ENCODE assay signal across 8 cellular contexts in genomic region chr17:79789943-79790804, GRCh38. TPM values are rescaled to one million over a fixed set of nuclear protein-coding genes. Genes with fewer than 3 reads are reported as not detected.
DNase-seq lines count a peak whose midpoint lies in the region; ATAC-seq lines count a peak whose summit lies in the region.

No MANE protein-coding gene starts in this region.

- no peak overlapping the region for H2BK15ac ChIP-seq in mesenchymal stem cell (ENCODE audit: low read depth, poor library complexity, severe bottlenecking)

- peaks cover 61 to 78% of the 10 kb centered on the region in 2 experiments for H3K27me3 ChIP-seq in mesenchymal stem cell (ENCODE audit: control insufficient read depth in 1 of 2, insufficient read depth in 1 of 2, low read length in 2 of 2)
- peaks cover 23% of the 10 kb centered on the region for H3K27me3 ChIP-seq in CD4-positive, alpha-beta memory T cell (ENCODE audit: insufficient read depth, low read length)

- H3K9ac ChIP-seq in mesenchymal stem cell (ENCODE audit: low read length) = no peak overlapping the region

- no peak overlapping the region for H3K27ac Mint-ChIP-seq in CD4-positive, alpha-beta memory T cell

- peaks cover 8% of the 10 kb centered on the region for H3K79me1 ChIP-seq in mesenchymal stem cell (replicated peaks; ENCODE audit: low read length, poor library complexity, severe bottlenecking)

- H3K36me3 Mint-ChIP-seq in CD4-positive, alpha-beta memory T cell = no peaks in the 10 kb centered on the region

- peak overlapping the region in 1 of 2 experiments; percentile 5 for H3K4me3 ChIP-seq in mesenchymal stem cell (ENCODE audit: insufficient read depth in 1 of 2, low read depth in 1 of 2, low read length in 2 of 2)
- H3K4me3 ChIP-seq in CD4-positive, alpha-beta memory T cell (ENCODE audit: low read length in 2 of 2) = no peak overlapping the region

- H3K9me3 Mint-ChIP-seq in CD4-positive, alpha-beta memory T cell = peaks cover 0 to 1% (median 0%) of the 10 kb centered on the region in 8 donors

- no peak overlapping the region for H3K27ac ChIP-seq in mesenchymal stem cell (ENCODE audit: low read length, poor library complexity, severe bottlenecking)
- H3K27ac ChIP-seq in CD4-positive, alpha-beta memory T cell (ENCODE audit: low read depth, low read length) = no peak overlapping the region

- CTCF ChIA-PET in CD4-positive, alpha-beta memory T cell (lab: Charles Lee; ENCODE audit: partially characterized antibody) = interaction anchor here (0.8 to 2.2 kb wide), 13 partner anchors 12 to 218 kb away, joined by 3 to 8 read pairs (median 5); partner anchors contain the start of gene CBX2

- POLR2A ChIA-PET in CD4-positive, alpha-beta memory T cell (lab: Charles Lee; ENCODE audit: partially characterized antibody) = interaction anchor here (0.7 to 32.1 kb wide), 2 partner anchors 47 to 49 kb away, joined by 3 to 503 read pairs; partner anchors contain the start of gene CBX4

- no peak overlapping the region for H4K91ac ChIP-seq in mesenchymal stem cell (ENCODE audit: low read length)

- ATAC-seq in GM21515 (IDR thresholded peaks at IDR 0.05; ENCODE audit: unreplicated experiment) = no peak
- no peak for ATAC-seq in GM21367 (IDR thresholded peaks at IDR 0.05; ENCODE audit: unreplicated experiment)

- H2BK5ac ChIP-seq in mesenchymal stem cell (ENCODE audit: low read depth, low read length, poor library complexity, severe bottlenecking) = no peak overlapping the region

- H3K27me3 Mint-ChIP-seq in CD4-positive, alpha-beta memory T cell = peaks cover 28 to 40% of the 10 kb centered on the region in 2 donors

- DNase-seq in NCI-H524 (lab: John Stamatoyannopoulos, UW) (peak; percentile 45 to 77), NCI-H524 treated with DMSO at 0.1 percent for 48 hours (lab: John Stamatoyannopoulos, UW) (no peak), NAMALWA (ENCODE audit: low spot score) (peak; percentile 41), dermis blood vessel endothelial cell (peak; percentile 62), mesenchymal stem cell (no peak)
- DNase-seq in CD4-positive, alpha-beta memory T cell = no peak

- H3K23ac ChIP-seq in mesenchymal stem cell (ENCODE audit: low read length in 2 of 2) = no peak overlapping the region

- 21% methylated on average over 55 of the region's 74 CpGs for WGBS in mesenchymal stem cell

- H3K18ac ChIP-seq in mesenchymal stem cell (ENCODE audit: low read depth in 1 of 2, low read length in 2 of 2) = no peak overlapping the region

- H3K14ac ChIP-seq in mesenchymal stem cell (ENCODE audit: low read length in 2 of 2) = no peak overlapping the region

- H3K4ac ChIP-seq in mesenchymal stem cell (ENCODE audit: low read depth in 1 of 2, low read length in 2 of 2) = no peak overlapping the region

- peaks cover 0 to 18% of the 10 kb centered on the region in 2 experiments for H3K36me3 ChIP-seq in mesenchymal stem cell (ENCODE audit: control insufficient read depth in 1 of 2, insufficient read depth in 2 of 2, low read depth in 1 of 2, low read length in 2 of 2)
- no peaks in the 10 kb centered on the region for H3K36me3 ChIP-seq in CD4-positive, alpha-beta memory T cell (ENCODE audit: insufficient read depth, low read length)

- H3K4me3 Mint-ChIP-seq in CD4-positive, alpha-beta memory T cell = peak overlapping the region in 1 of 8 donors; percentile 10

- no peak overlapping the region for H2AK5ac ChIP-seq in mesenchymal stem cell (ENCODE audit: low read length, severe bottlenecking)

- peaks cover 33% of the 10 kb centered on the region for H3K4me1 ChIP-seq in mesenchymal stem cell (ENCODE audit: control insufficient read depth, insufficient read depth, low read depth, low read length)
- H3K4me1 ChIP-seq in CD4-positive, alpha-beta memory T cell (ENCODE audit: insufficient read depth, low read length) = peaks cover 25% of the 10 kb centered on the region

- no peak overlapping the region for H2BK120ac ChIP-seq in mesenchymal stem cell (ENCODE audit: low read depth, low read length)

- H4K8ac ChIP-seq in mesenchymal stem cell (ENCODE audit: low read length) = peak overlapping the region; percentile 45

- intact Hi-C loops in CD4-positive, alpha-beta memory T cell (cut with micrococcal nuclease) = loop anchor here (1.0 kb wide), 2 partner anchors 126 to 201 kb away; no protein-coding TSS in a partner anchor

- H3K4me2 ChIP-seq in mesenchymal stem cell (ENCODE audit: low read length, poor library complexity, severe bottlenecking) = peak overlapping the region; percentile 10

- no peaks in the 10 kb centered on the region for H3K9me3 ChIP-seq in mesenchymal stem cell (ENCODE audit: control insufficient read depth, low read length)
- H3K9me3 ChIP-seq in CD4-positive, alpha-beta memory T cell (ENCODE audit: control insufficient read depth in 1 of 2, low read length in 2 of 2) = no peaks in the 10 kb centered on the region

- H2AFZ ChIP-seq in mesenchymal stem cell (ENCODE audit: low read depth, low read length) = no peak overlapping the region

- H2BK12ac ChIP-seq in mesenchymal stem cell (ENCODE audit: low read length in 2 of 2) = no peak overlapping the region

- H3K4me1 Mint-ChIP-seq in CD4-positive, alpha-beta memory T cell = peaks cover 2 to 16% (median 7%) of the 10 kb centered on the region in 4 donors

RNA-seq across cellular contexts. Expression of gene CBX8, which starts 6.7 kb away (rescaled TPM):
- total RNA-seq in dermis blood vessel endothelial cell = 2.7 and 5.1 TPM in 2 replicates
- polyA plus RNA-seq in mesenchymal stem cell (2013, experiment 1 of 2) = 2.9 TPM
- 2.8 TPM for polyA plus RNA-seq in mesenchymal stem cell (2013, experiment 2 of 2)
- total RNA-seq in CD4-positive, alpha-beta memory T cell = 1 to 10 TPM; 2.8 to 4.1 TPM
- polyA plus RNA-seq in CD4-positive, alpha-beta memory T cell = under 1 TPM; 0.29 to 0.34 TPM

RNA-seq across cellular contexts. Expression of gene CBX2, which starts 12.2 kb away (rescaled TPM):
- total RNA-seq in dermis blood vessel endothelial cell = 12.9 and 14.1 TPM in 2 replicates
- 2.2 TPM for polyA plus RNA-seq in mesenchymal stem cell (2013, experiment 1 of 2)
- polyA plus RNA-seq in mesenchymal stem cell (2013, experiment 2 of 2) = 1.9 TPM
- total RNA-seq in CD4-positive, alpha-beta memory T cell = under 1 TPM; 0.06 to 0.44 TPM
- not detected for polyA plus RNA-seq in CD4-positive, alpha-beta memory T cell

RNA-seq across cellular contexts. Expression of gene CBX4, which starts 49.1 kb away (rescaled TPM):
- 11.1 and 13.5 TPM in 2 replicates for total RNA-seq in dermis blood vessel endothelial cell
- 21.6 TPM for polyA plus RNA-seq in mesenchymal stem cell (2013, experiment 1 of 2)
- polyA plus RNA-seq in mesenchymal stem cell (2013, experiment 2 of 2) = 21.8 TPM
- 10 to 100 TPM; 64.7 to 65.7 TPM for total RNA-seq in CD4-positive, alpha-beta memory T cell
- polyA plus RNA-seq in CD4-positive, alpha-beta memory T cell = 1 to 10 TPM; 1.2 to 9.7 TPM

RNA-seq across cellular contexts. Expression of gene ENPP7, which starts 59.4 kb away (rescaled TPM):
- not detected in 2 replicates for total RNA-seq in dermis blood vessel endothelial cell
- polyA plus RNA-seq in mesenchymal stem cell (2013, experiment 1 of 2) = not detected
- not detected for polyA plus RNA-seq in mesenchymal stem cell (2013, experiment 2 of 2)
- total RNA-seq in CD4-positive, alpha-beta memory T cell = under 1 TPM in 1 of 2 experiments, not detected in 1; 0.20 TPM
- under 1 TPM in 1 of 2 donors, not detected in 1; 0.15 TPM for polyA plus RNA-seq in CD4-positive, alpha-beta memory T cell

Comparison
In these comparisons a context has a peak if more than half of its experiments do, and no peak if none do; other contexts are left out.
1. DNase-seq: peak in NCI-H524 (2 of 2), NAMALWA (single experiment) and dermis blood vessel endothelial cell (single experiment); none in NCI-H524 treated with DMSO at 0.1 percent for 48 hours (single experiment), mesenchymal stem cell (single experiment) and CD4-positive, alpha-beta memory T cell (0 of 5).